1 cellular context compared by ENCODE assay signal in genomic region chr7:140673063-140673769, GRCh38.
TF ChIP-seq lines count a peak whose summit lies in the region.

No MANE protein-coding gene starts in this region.

TF ChIP-seq in HepG2, 621 proteins besides CTCF, POLR2A, EP300 and RAD21 (continued from another document and continues in another):
- peak; percentile 26 for TF ChIP-seq HNRNPLL (IDR thresholded peaks at IDR 0.05; ENCODE audit: low read depth, low read length, poor library complexity, severe bottlenecking)
- TF ChIP-seq KDM2A (CRISPR knock-in tag; IDR thresholded peaks at IDR 0.05; ENCODE audit: borderline replicate concordance, low read depth): peak; percentile 43; the same call in 1 of the 2 replicates
- TF ChIP-seq ETV5 (CRISPR knock-in tag; IDR thresholded peaks at IDR 0.05; ENCODE audit: borderline replicate concordance): no peak
- TF ChIP-seq KLF9 (CRISPR knock-in tag; IDR thresholded peaks at IDR 0.05; ENCODE audit: low read depth): no peak
- TF ChIP-seq POLR2AphosphoS5 (IDR thresholded peaks at IDR 0.05; ENCODE audit: low read depth, low read length): no peak
- TF ChIP-seq ZHX2 (IDR thresholded peaks at IDR 0.05; ENCODE audit: low read depth): no peak
- 0 out of 2 replicates have a peak, but pooled peaks have one; percentile 52 for TF ChIP-seq ZHX2 (CRISPR knock-in tag; IDR thresholded peaks at IDR 0.05; ENCODE audit: borderline replicate concordance)
- TF ChIP-seq SIN3A (IDR thresholded peaks at IDR 0.05; ENCODE audit: borderline replicate concordance, low read depth, low read length): no peak
- no peak for TF ChIP-seq ZNF367 (CRISPR knock-in tag; IDR thresholded peaks at IDR 0.05; ENCODE audit: borderline replicate concordance)
- no peak for TF ChIP-seq U2AF2 (IDR thresholded peaks at IDR 0.05; ENCODE audit: low read depth, low read length)
- TF ChIP-seq SALL2 (CRISPR knock-in tag; IDR thresholded peaks at IDR 0.05): 0 out of 2 replicates have a peak, but pooled peaks have one; percentile 27
- no peak for TF ChIP-seq ZNF513 (CRISPR knock-in tag; conservative IDR thresholded peaks at IDR 0.05)
- TF ChIP-seq ZNF615 (CRISPR knock-in tag; IDR thresholded peaks at IDR 0.05; ENCODE audit: borderline replicate concordance): no peak
- no peak for TF ChIP-seq ZNF580 (CRISPR knock-in tag; IDR thresholded peaks at IDR 0.05; ENCODE audit: borderline replicate concordance, low read depth)
- no peak for TF ChIP-seq GLI4 (CRISPR knock-in tag; IDR thresholded peaks at IDR 0.05; ENCODE audit: borderline replicate concordance)
- TF ChIP-seq ZNF329 (CRISPR knock-in tag; IDR thresholded peaks at IDR 0.05; ENCODE audit: low read depth): no peak
- no peak for TF ChIP-seq ZBTB20 (CRISPR knock-in tag; IDR thresholded peaks at IDR 0.05; ENCODE audit: borderline replicate concordance, low read depth)
- no peak for TF ChIP-seq GLMP (CRISPR knock-in tag; IDR thresholded peaks at IDR 0.05; ENCODE audit: borderline replicate concordance)
- TF ChIP-seq ZNF142 (CRISPR knock-in tag; IDR thresholded peaks at IDR 0.05): 0 out of 2 replicates have a peak, but pooled peaks have one; percentile 22
- no peak for TF ChIP-seq NBN (conservative IDR thresholded peaks at IDR 0.05)
- no peak for TF ChIP-seq STAT6 (CRISPR knock-in tag; IDR thresholded peaks at IDR 0.05; ENCODE audit: borderline replicate concordance)
- no peak for TF ChIP-seq THRA (CRISPR knock-in tag; IDR thresholded peaks at IDR 0.05; ENCODE audit: borderline replicate concordance)
- TF ChIP-seq KDM5A (IDR thresholded peaks at IDR 0.05; ENCODE audit: borderline replicate concordance, low read length): no peak
- no peak for TF ChIP-seq BORCS8-MEF2B (CRISPR knock-in tag; IDR thresholded peaks at IDR 0.05)
- peak; percentile 76 for TF ChIP-seq UBTF (CRISPR knock-in tag; IDR thresholded peaks at IDR 0.05)
- TF ChIP-seq YEATS4 (CRISPR knock-in tag; IDR thresholded peaks at IDR 0.05; ENCODE audit: borderline replicate concordance): peak; percentile 50; the same call in 1 of the 2 replicates
- no peak for TF ChIP-seq ZNF569 (CRISPR knock-in tag; IDR thresholded peaks at IDR 0.05; ENCODE audit: borderline replicate concordance)
- TF ChIP-seq IRX3 (CRISPR knock-in tag; IDR thresholded peaks at IDR 0.05; ENCODE audit: borderline replicate concordance, low read depth): no peak
